Comparison of ENCODE assay signal across 8 cellular contexts in the genomic region with DNA sequence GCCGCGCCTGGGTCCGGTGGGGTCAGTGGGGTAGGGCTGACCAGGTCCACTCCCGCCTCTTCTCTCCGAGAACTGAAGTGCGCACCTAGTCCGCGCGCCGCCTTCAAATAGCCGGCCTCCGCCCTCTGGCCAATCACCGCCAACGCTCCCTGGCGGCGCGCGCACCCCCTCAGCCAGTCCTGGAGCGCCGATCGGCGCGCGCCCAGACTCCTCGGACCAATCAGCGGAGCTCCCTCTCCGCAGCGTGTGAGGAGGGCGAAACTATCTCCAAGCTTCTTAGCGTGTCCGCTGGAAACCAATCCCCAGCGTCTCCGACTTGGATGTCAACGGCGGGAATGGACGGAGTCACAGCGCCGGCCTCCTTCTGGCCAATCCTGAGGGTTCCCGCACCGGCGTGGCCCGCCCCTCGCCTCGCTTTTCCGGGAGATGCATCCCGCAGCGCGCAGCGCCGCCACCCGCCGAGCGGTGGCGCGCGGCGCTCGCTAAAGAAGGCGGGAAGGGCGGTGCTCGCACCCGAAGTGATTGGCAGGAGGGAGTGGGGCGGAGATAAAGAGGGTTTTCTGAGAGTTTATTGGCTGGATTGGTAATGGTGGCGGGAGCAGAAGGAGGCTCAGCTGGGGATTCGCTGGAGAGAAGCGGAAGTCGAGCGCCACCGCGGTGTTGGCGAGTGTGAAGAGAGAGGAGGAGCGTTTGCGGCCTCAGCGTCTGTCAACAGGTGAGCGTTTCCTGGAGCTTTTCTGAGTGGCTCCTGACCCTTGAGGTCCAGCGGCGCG. TPM values are rescaled to one million over a fixed set of nuclear protein-coding genes. Genes with fewer than 3 reads are reported as not detected.
A peak's percentile ranks its signal among the peaks of the same experiment; 100 is the strongest.
DNase-seq lines count a peak whose midpoint lies in the region; ATAC-seq, FAIRE-seq and TF ChIP-seq lines count a peak whose summit lies in the region.

Gene ASF1B (minus strand): TSS at position 81 of the 773 bp plus-strand sequence. CDS start 133 bp downstream, outside the sequence.

- no peaks in the 10 kb centered on the region for H3K9me3 Mint-ChIP-seq in brain

- peak; percentile 94 to 99 for DNase-seq in A549 (ENCODE audit: low read depth in 1 of 2, low spot score in 1 of 2)
- peak; percentile 99 for DNase-seq in NCI-H2107 treated with DMSO at 0.1 percent for 48 hours (lab: John Stamatoyannopoulos, UW; ENCODE audit: unreplicated experiment)
- peak; percentile 99 for DNase-seq in iPS DF 19.7 (ENCODE audit: low read depth, low spot score)
- DNase-seq in sciatic nerve (ENCODE audit: low spot score), result peak; percentile 98

- H3K4me3 Mint-ChIP-seq in brain, result peak within 1 kb of the TSS; percentile 85 to 93 (median 90)

- intact Hi-C loops in sciatic nerve (cut with DNase I), result loop anchor here (10.0 kb wide), 1 partner anchor 52 kb away; the partner anchor contains the start of gene C19orf67

- TF ChIP-seq CTCF in A549 (IDR thresholded peaks at IDR 0.05) (peak; percentile 63), brain (conservative IDR thresholded peaks at IDR 0.05) (peak; percentile 66 to 68)

- peaks cover 4% of the 10 kb centered on the region for H3K27me3 Mint-ChIP-seq in brain

- TF ChIP-seq RAD21 in A549 (conservative IDR thresholded peaks at IDR 0.05 in 1 of 2, IDR thresholded peaks at IDR 0.05 in 1 of 2), result peak; percentile 54 to 81

- TF ChIP-seq POLR2A in A549 (IDR thresholded peaks at IDR 0.05; ENCODE audit: low read length) (peak; percentile 81), GM18526 (IDR thresholded peaks at IDR 0.05; ENCODE audit: extremely low read depth, insufficient read length) (peak; percentile 96)

- FAIRE-seq in A549 (lab: Jason Lieb, UNC) (no peak), TTC549 (lab: Jason Lieb, UNC) (peak; percentile 88)

- no peaks in the 10 kb centered on the region for H3K36me3 Mint-ChIP-seq in brain

- peak within 1 kb of the TSS; percentile 74 to 95 (median 91) for H3K27ac Mint-ChIP-seq in brain

- TF ChIP-seq EP300 in A549 (IDR thresholded peaks at IDR 0.05), result no peak

- H3K27ac ChIP-seq in A549, result peak within 1 kb of the TSS; percentile 75 to 93

- POLR2A ChIA-PET in A549 (lab: Yijun Ruan, JAX), result interaction anchor here (0.5 to 1.0 kb wide), 9 partner anchors 11 to 382 kb away, joined by 3 to 8 read pairs (median 3); partner anchors contain the start of genes DNAJB1, MISP3 and PRKACA

- under 1% methylated on average over 25 of the region's 78 CpGs for WGBS in A549 (ENCODE audit: missing lambda C conversion rate)

- H3K4me2 ChIP-seq in A549, result peak within 1 kb of the TSS; percentile 95

- peaks cover 11% of the 10 kb centered on the region; the same call in 2 of the 3 replicates for H3K4me1 ChIP-seq in A549

- no peaks in the 10 kb centered on the region for H3K9me3 ChIP-seq in A549

- CTCF ChIA-PET in A549 (lab: Yijun Ruan, JAX), result interaction anchor here (0.6 to 2.5 kb wide), 56 partner anchors 10 to 350 kb away, joined by 3 to 24 read pairs (median 4); partner anchors contain the start of genes ADGRE5, PKN1 and PRKACA

- peaks cover 46% of the 10 kb centered on the region for H3K4me1 Mint-ChIP-seq in brain

- peak within 1 kb of the TSS; percentile 62 for H3K4me3 ChIP-seq in A549

- ATAC-seq in A549 (peak; percentile 94 to 95), HG03066 (IDR thresholded peaks at IDR 0.05; ENCODE audit: low read depth, unreplicated experiment) (peak; percentile 78), sciatic nerve (peak; percentile 97)

TF ChIP-seq in A549, 52 proteins besides CTCF, POLR2A, EP300 and RAD21 (continues in another document):
- TF ChIP-seq KDM5A (IDR thresholded peaks at IDR 0.05) (no peak), EHMT2 (IDR thresholded peaks at IDR 0.05; ENCODE audit: low read depth) (no peak), NR3C1 (IDR thresholded peaks at IDR 0.05) (no peak), BCL3 (IDR thresholded peaks at IDR 0.05) (peak; percentile 39; the same call in 1 of the 3 replicates), KDM1A (IDR thresholded peaks at IDR 0.05; ENCODE audit: low read depth) (no peak), CHD4 (IDR thresholded peaks at IDR 0.05; ENCODE audit: borderline replicate concordance) (no peak), HOXB5 (CRISPR knock-in tag; IDR thresholded peaks at IDR 0.05) (no peak), E2F6 (IDR thresholded peaks at IDR 0.05; ENCODE audit: borderline replicate concordance, low read depth) (peak; percentile 98), USF2 (IDR thresholded peaks at IDR 0.05) (peak; percentile 29), PBX3 (IDR thresholded peaks at IDR 0.05) (peak; percentile 82; the same call in 1 of the 2 replicates), RFX5 (IDR thresholded peaks at IDR 0.05) (peak; percentile 66), SMC3 (IDR thresholded peaks at IDR 0.05) (0 out of 3 replicates have a peak, but pooled peaks have one; percentile 15)
- TF ChIP-seq, protein P1, sequence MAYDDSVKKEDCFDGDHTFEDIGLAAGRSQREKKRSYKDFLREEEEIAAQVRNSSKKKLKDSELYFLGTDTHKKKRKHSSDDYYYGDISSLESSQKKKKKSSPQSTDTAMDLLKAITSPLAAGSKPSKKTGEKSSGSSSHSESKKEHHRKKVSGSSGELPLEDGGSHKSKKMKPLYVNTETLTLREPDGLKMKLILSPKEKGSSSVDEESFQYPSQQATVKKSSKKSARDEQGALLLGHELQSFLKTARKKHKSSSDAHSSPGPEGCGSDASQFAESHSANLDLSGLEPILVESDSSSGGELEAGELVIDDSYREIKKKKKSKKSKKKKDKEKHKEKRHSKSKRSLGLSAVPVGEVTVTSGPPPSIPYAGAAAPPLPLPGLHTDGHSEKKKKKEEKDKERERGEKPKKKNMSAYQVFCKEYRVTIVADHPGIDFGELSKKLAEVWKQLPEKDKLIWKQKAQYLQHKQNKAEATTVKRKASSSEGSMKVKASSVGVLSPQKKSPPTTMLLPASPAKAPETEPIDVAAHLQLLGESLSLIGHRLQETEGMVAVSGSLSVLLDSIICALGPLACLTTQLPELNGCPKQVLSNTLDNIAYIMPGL (CRISPR knock-in tag; IDR thresholded peaks at IDR 0.05; ENCODE audit: borderline replicate concordance), result no peak
- TF ChIP-seq, protein P2, sequence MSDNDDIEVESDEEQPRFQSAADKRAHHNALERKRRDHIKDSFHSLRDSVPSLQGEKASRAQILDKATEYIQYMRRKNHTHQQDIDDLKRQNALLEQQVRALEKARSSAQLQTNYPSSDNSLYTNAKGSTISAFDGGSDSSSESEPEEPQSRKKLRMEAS (IDR thresholded peaks at IDR 0.05), result peak; percentile 82

RNA-seq across cellular contexts. Expression of gene ASF1B, which starts in this region (rescaled TPM):
- polyA plus RNA-seq in A549 (2011; rRNA removed), result 12.1 and 17.1 TPM in 2 replicates
- 39.6 and 47.6 TPM in 2 replicates for polyA plus RNA-seq in A549 (2012; cell fraction: cytosol; rRNA removed)
- 40.9 and 42.2 TPM in 2 replicates for polyA plus RNA-seq in A549 (2012; cell fraction: nucleus; rRNA removed)
- polyA plus RNA-seq in A549 (2017; fragmentation: RNase III; extraction: RNeasy Plus Mini Kit Qiagen cat#74134 plus additional on column Dnase treatment), result 37.8 to 46.2 TPM (median 42.1 TPM) in 3 replicates
- 15.5 and 16.2 TPM in 2 replicates for polyA minus RNA-seq in A549 (2011; rRNA and poly(A)+ RNA removed)
- polyA plus RNA-seq in brain (ENCODE audit: insufficient read depth, low read depth, low replicate concordance), result 127 TPM
- 0.22 TPM for total RNA-seq in sciatic nerve

Comparison
In these comparisons a context has a peak if more than half of its experiments do, and no peak if none do; other contexts are left out.
1. Peak in every context shown above with its lines: DNase-seq, ATAC-seq, H3K4me3 ChIP-seq and H3K27ac ChIP-seq.
2. Peak in DNase-seq and ATAC-seq in sciatic nerve; RNA of the gene not detected or under 1 TPM.